In the genomic region with DNA sequence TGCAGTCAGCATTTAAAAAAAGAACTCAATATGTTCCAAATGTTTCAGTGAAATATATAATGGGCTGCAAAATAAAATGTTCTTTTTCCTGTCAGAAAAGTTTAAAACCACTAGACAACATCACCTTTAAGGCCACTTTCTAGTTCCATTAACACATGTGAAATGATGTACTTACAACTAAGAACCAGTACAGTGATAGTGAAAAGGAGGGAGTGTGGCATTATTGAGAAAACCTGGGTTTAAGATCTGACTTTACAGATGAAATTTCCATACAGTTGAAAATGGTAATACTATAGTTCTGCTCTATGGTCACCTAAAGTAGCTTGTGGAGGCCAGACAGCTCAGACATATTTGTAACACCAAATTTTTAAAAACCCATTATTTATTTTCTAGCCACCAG, we compare ENCODE assay signal across 1 cellular context.
TF ChIP-seq lines count a peak whose summit lies in the region.

No MANE protein-coding gene starts in this region.

TF ChIP-seq in WTC11, 78 proteins besides CTCF, POLR2A, EP300 and RAD21 (continued from another document):
- TF ChIP-seq, protein P1, sequence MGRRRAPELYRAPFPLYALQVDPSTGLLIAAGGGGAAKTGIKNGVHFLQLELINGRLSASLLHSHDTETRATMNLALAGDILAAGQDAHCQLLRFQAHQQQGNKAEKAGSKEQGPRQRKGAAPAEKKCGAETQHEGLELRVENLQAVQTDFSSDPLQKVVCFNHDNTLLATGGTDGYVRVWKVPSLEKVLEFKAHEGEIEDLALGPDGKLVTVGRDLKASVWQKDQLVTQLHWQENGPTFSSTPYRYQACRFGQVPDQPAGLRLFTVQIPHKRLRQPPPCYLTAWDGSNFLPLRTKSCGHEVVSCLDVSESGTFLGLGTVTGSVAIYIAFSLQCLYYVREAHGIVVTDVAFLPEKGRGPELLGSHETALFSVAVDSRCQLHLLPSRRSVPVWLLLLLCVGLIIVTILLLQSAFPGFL (CRISPR knock-in tag; IDR thresholded peaks at IDR 0.05; ENCODE audit: borderline replicate concordance), result no peak
